1 cellular context compared by ENCODE assay signal in genomic region chr16:84597518-84598390, GRCh38.
A peak's percentile ranks its signal among the peaks of the same experiment; 100 is the strongest.
TF ChIP-seq lines count a peak whose summit lies in the region.

No MANE protein-coding gene starts in this region.

TF ChIP-seq in GM12878, 131 proteins besides CTCF, POLR2A, EP300 and RAD21 (continued from another document):
- TF ChIP-seq SKIL (IDR thresholded peaks at IDR 0.05; ENCODE audit: low read depth, poor library complexity, severe bottlenecking) (no peak), GABPA (IDR thresholded peaks at IDR 0.05; ENCODE audit: low read depth) (no peak), CUX1 (IDR thresholded peaks at IDR 0.05; ENCODE audit: insufficient replicate concordance, low read depth, low read length) (no peak), SMC3 (IDR thresholded peaks at IDR 0.05; ENCODE audit: borderline replicate concordance, low read length) (no peak), ZNF217 (IDR thresholded peaks at IDR 0.05) (no peak; the same call in 1 of the 2 replicates), PKNOX1 (IDR thresholded peaks at IDR 0.05) (no peak), ETV6 (conservative IDR thresholded peaks at IDR 0.05 in 1 of 2, IDR thresholded peaks at IDR 0.05 in 1 of 2; ENCODE audit: borderline replicate concordance in 1 of 2, low read depth in 1 of 2) (no peak), MYB (IDR thresholded peaks at IDR 0.05; ENCODE audit: borderline replicate concordance, low read depth, low read length) (no peak), TAF1 (IDR thresholded peaks at IDR 0.05; ENCODE audit: borderline replicate concordance, low read depth, low read length) (no peak), BRCA1 (IDR thresholded peaks at IDR 0.05; ENCODE audit: low read depth, low read length) (no peak), KLF5 (IDR thresholded peaks at IDR 0.05; ENCODE audit: partially characterized antibody) (no peak), SREBF2 (IDR thresholded peaks at IDR 0.05; ENCODE audit: low read length) (no peak), DPF2 (IDR thresholded peaks at IDR 0.05) (no peak), PAX5 (IDR thresholded peaks at IDR 0.05; ENCODE audit: borderline replicate concordance, low read depth, low read length) (0 out of 2 replicates have a peak, but pooled peaks have one; percentile 26), MEF2B (IDR thresholded peaks at IDR 0.05; ENCODE audit: partially characterized antibody, poor library complexity, severe bottlenecking) (peak; percentile 34), SUPT20H (IDR thresholded peaks at IDR 0.05; ENCODE audit: borderline replicate concordance, control insufficient read depth, low read depth, low read length) (no peak)
- TF ChIP-seq, protein P1, sequence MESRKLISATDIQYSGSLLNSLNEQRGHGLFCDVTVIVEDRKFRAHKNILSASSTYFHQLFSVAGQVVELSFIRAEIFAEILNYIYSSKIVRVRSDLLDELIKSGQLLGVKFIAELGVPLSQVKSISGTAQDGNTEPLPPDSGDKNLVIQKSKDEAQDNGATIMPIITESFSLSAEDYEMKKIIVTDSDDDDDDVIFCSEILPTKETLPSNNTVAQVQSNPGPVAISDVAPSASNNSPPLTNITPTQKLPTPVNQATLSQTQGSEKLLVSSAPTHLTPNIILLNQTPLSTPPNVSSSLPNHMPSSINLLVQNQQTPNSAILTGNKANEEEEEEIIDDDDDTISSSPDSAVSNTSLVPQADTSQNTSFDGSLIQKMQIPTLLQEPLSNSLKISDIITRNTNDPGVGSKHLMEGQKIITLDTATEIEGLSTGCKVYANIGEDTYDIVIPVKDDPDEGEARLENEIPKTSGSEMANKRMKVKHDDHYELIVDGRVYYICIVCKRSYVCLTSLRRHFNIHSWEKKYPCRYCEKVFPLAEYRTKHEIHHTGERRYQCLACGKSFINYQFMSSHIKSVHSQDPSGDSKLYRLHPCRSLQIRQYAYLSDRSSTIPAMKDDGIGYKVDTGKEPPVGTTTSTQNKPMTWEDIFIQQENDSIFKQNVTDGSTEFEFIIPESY (IDR thresholded peaks at IDR 0.05), result no peak
- TF ChIP-seq, protein P2, sequence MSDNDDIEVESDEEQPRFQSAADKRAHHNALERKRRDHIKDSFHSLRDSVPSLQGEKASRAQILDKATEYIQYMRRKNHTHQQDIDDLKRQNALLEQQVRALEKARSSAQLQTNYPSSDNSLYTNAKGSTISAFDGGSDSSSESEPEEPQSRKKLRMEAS (IDR thresholded peaks at IDR 0.05; ENCODE audit: low read depth, low read length), result no peak
TF ChIP-seq in GM12878: peak in this region for 9.
